Comparison of ENCODE assay signal across 17 cellular contexts in the genomic region with DNA sequence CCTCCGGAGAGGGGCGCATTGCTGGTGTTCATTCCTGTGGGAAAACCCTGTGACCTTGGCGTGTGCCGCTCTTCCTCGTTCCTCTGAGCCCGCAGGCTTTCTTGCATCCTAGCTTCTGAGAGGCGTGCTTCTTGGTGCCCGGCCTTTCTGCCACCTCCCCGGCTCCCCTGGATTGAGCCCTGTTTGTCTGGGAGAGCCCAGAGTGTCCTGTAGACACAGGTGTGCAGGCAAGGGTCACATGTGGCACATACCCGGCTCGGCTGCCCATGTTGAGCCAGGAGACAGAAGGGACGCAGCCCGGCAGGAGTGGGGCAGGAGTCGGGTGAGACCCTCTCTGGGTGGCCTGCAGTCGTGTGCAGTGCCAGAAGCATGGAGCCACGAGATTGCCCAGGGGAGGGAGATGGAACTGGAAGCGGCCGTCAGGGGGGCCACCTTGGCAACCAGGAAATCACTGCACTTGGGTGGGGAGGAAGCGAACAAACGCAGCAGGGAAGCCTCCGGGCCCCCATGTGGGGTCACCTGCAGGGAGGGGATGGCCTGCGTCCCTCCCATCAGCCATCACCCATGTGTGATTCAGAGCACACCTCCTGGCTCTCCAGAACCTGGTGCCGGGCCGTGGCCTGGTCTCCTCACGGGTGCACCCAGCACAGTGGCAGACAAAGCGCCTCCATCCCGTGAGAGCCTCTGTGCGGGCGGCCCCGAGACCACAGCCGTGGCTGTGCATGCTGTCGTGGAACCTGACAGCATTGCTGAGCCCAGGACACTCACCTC.
DNase-seq lines count a peak whose midpoint lies in the region; ATAC-seq and TF ChIP-seq lines count a peak whose summit lies in the region.
"Had no signal": no experiment of that assay in that cellular context is flagged by ENCODE, and none has a peak within 500 bp of the region (broad histone marks: within the 10 kb centered on the region; RNA-seq: fewer than 3 reads in every experiment).

No MANE protein-coding gene starts in this region.

- BruUV-seq in PC-9 (replicated peaks; lab: Mats Ljungman, UMichigan) = no TSS peak

- peak; percentile 60 for DNase-seq in activated effector memory CD4-positive, alpha-beta T cell treated with anti-CD3 and anti-CD28 coated beads, Interleukin-2, amount 50 U/mL, for 16 hours
- DNase-seq in activated effector memory CD4-positive, alpha-beta T cell treated with Interleukin-2 at 50 U/mL for 16 hours = no peak
- DNase-seq in PC-9 = peak in 1 of 2 experiments; percentile 90
- DNase-seq in kidney tubule cell (ENCODE audit: low spot score) = peak; percentile 44
- no peak for DNase-seq in ACHN
- DNase-seq: activated CD8-positive, alpha-beta memory T cell treated with anti-CD3 and anti-CD28 coated beads, Interleukin-2, amount 50 U/mL, for 4 hours; effector memory CD4-positive, alpha-beta T cell; NCI-H1048; WERI-Rb-1 had no signal

- POLR2A ChIA-PET in PC-9 (lab: Charles Lee; ENCODE audit: unreplicated experiment) = no interaction called here

- peak overlapping the region; percentile 41 for H3K27ac Mint-ChIP-seq in stimulated activated naive CD8-positive, alpha-beta T cell treated with anti-CD3 and anti-CD28 coated beads, Interleukin-15, Interleukin-2, amounts not matched to agents 100 ng/mL and 50 ng/mL, for 24 hours
- H3K27ac Mint-ChIP-seq: stimulated activated effector memory CD8-positive, alpha-beta T cell treated with anti-CD3 and anti-CD28 coated beads, Interleukin-12 subunit alpha, Interleukin-12 subunit beta, amount 100 ng/mL, for 72 hours; T-cell had no signal

- H3K36me3 Mint-ChIP-seq in stimulated activated naive CD8-positive, alpha-beta T cell treated with anti-CD3 and anti-CD28 coated beads, Interleukin-15, Interleukin-2, amounts not matched to agents 100 ng/mL and 50 ng/mL, for 24 hours (ENCODE audit: low read depth) = no peaks in the 10 kb centered on the region
- H3K36me3 Mint-ChIP-seq: activated naive CD4-positive, alpha-beta T cell treated with anti-CD3 and anti-CD28 coated beads, Interleukin-2, amount 50 U/mL, for 72 hours; stimulated activated effector memory CD8-positive, alpha-beta T cell treated with anti-CD3 and anti-CD28 coated beads, Interleukin-12 subunit alpha, Interleukin-12 subunit beta, amount 100 ng/mL, for 72 hours; T-cell had no signal

- peak overlapping the region; percentile 80 for H3K27ac ChIP-seq in PC-9
- H3K27ac ChIP-seq: vagina, WERI-Rb-1 had no signal

- H3K9me3 ChIP-seq in PC-9 (ENCODE audit: insufficient read depth, low read depth) = no peaks in the 10 kb centered on the region
- H3K9me3 ChIP-seq: vagina had no signal

- H3K4me3 Mint-ChIP-seq in stimulated activated naive CD8-positive, alpha-beta T cell treated with anti-CD3 and anti-CD28 coated beads, Interleukin-15, Interleukin-2, amounts not matched to agents 100 ng/mL and 50 ng/mL, for 24 hours = peak overlapping the region; percentile 37
- H3K4me3 Mint-ChIP-seq: stimulated activated effector memory CD8-positive, alpha-beta T cell treated with anti-CD3 and anti-CD28 coated beads, Interleukin-12 subunit alpha, Interleukin-12 subunit beta, amount 100 ng/mL, for 72 hours had no signal

- H3K4me2 ChIP-seq in PC-9 = peak overlapping the region; percentile 68

- no peak overlapping the region for H2AFZ ChIP-seq in PC-9

- no peak for ATAC-seq in HG02763 (IDR thresholded peaks at IDR 0.05; ENCODE audit: unreplicated experiment)
- no peak for ATAC-seq in HG02981 (IDR thresholded peaks at IDR 0.05; ENCODE audit: unreplicated experiment)
- ATAC-seq: HCT116; stimulated activated effector memory CD8-positive, alpha-beta T cell treated with anti-CD3 and anti-CD28 coated beads, Interleukin-12 subunit alpha, Interleukin-12 subunit beta, amount 100 ng/mL, for 72 hours had no signal

- H3F3A ChIP-seq in PC-9 (ENCODE audit: insufficient read depth, low read depth) = peaks cover 67% of the 10 kb centered on the region

- CTCF ChIA-PET in PC-9 (lab: Charles Lee) = no interaction called here

- H3K4me1 Mint-ChIP-seq in stimulated activated naive CD8-positive, alpha-beta T cell treated with anti-CD3 and anti-CD28 coated beads, Interleukin-15, Interleukin-2, amounts not matched to agents 100 ng/mL and 50 ng/mL, for 24 hours (ENCODE audit: low read depth) = peaks cover 30% of the 10 kb centered on the region

- no peaks in the 10 kb centered on the region for H3K9me3 Mint-ChIP-seq in stimulated activated naive CD8-positive, alpha-beta T cell treated with anti-CD3 and anti-CD28 coated beads, Interleukin-15, Interleukin-2, amounts not matched to agents 100 ng/mL and 50 ng/mL, for 24 hours
- H3K9me3 Mint-ChIP-seq: activated naive CD4-positive, alpha-beta T cell treated with anti-CD3 and anti-CD28 coated beads, Interleukin-2, amount 50 U/mL, for 72 hours; stimulated activated effector memory CD8-positive, alpha-beta T cell treated with anti-CD3 and anti-CD28 coated beads, Interleukin-12 subunit alpha, Interleukin-12 subunit beta, amount 100 ng/mL, for 72 hours; T-cell had no signal

- no peaks in the 10 kb centered on the region for H3K27me3 ChIP-seq in PC-9 (ENCODE audit: insufficient read depth, low read depth)
- H3K27me3 ChIP-seq: vagina had no signal

- peaks cover 88% of the 10 kb centered on the region for H3K79me2 ChIP-seq in PC-9 (ENCODE audit: low read depth)

- H3K4me1 ChIP-seq in PC-9 (replicated peaks; ENCODE audit: insufficient read depth) = peaks cover 66% of the 10 kb centered on the region
- H3K4me1 ChIP-seq: vagina had no signal

- in situ Hi-C loops in ACHN (cut with HindIII; ENCODE audit: low pct_ligation_motif_present, low pct_unique_long_range_greater_than_20kb, low sequenced_read_pairs) = no loop called here

- peaks cover 8% of the 10 kb centered on the region for H3K27me3 Mint-ChIP-seq in stimulated activated naive CD8-positive, alpha-beta T cell treated with anti-CD3 and anti-CD28 coated beads, Interleukin-15, Interleukin-2, amounts not matched to agents 100 ng/mL and 50 ng/mL, for 24 hours

- TF ChIP-seq CTCF in PC-9 (conservative IDR thresholded peaks at IDR 0.05) = no peak

- H4K20me1 ChIP-seq in PC-9 (ENCODE audit: insufficient read depth) = peaks cover 14% of the 10 kb centered on the region; the same call in 1 of the 2 replicates

- peaks cover 67% of the 10 kb centered on the region for H3K36me3 ChIP-seq in PC-9 (ENCODE audit: low read depth)

- no peaks in the 10 kb centered on the region for H3K9me2 ChIP-seq in PC-9 (ENCODE audit: insufficient read depth)

- no peak overlapping the region; the same call in 1 of the 2 replicates for H3K4me3 ChIP-seq in PC-9
- H3K4me3 ChIP-seq: vagina had no signal

- intact Hi-C loops in PC-9 (cut with micrococcal nuclease; ENCODE audit: unreplicated experiment) = loop anchor here (1.0 to 5.0 kb wide), 3 partner anchors 17 to 217 kb away; no protein-coding TSS in a partner anchor

Comparison
In these comparisons a context has a peak if more than half of its experiments do, and no peak if none do; other contexts are left out.
1. DNase-seq: peak in activated effector memory CD4-positive, alpha-beta T cell treated with anti-CD3 and anti-CD28 coated beads, Interleukin-2, amount 50 U/mL, for 16 hours (single experiment) and kidney tubule cell (single experiment); none in activated effector memory CD4-positive, alpha-beta T cell treated with Interleukin-2 at 50 U/mL for 16 hours (single experiment) and ACHN (single experiment).